ENCODE assay signal across 11 cellular contexts in genomic region chr11:34335331-34335730, GRCh38.
"Had no signal": no experiment of that assay in that cellular context is flagged by ENCODE, and none has a peak within 500 bp of the region (broad histone marks: within the 10 kb centered on the region; RNA-seq: fewer than 3 reads in every experiment).

No MANE protein-coding gene starts in this region.

- ATAC-seq: foreskin keratinocyte; naive thymus-derived CD4-positive, alpha-beta T cell; sciatic nerve had no signal

- H3K36me3 Mint-ChIP-seq: naive thymus-derived CD4-positive, alpha-beta T cell had no signal

- H3K9me3 Mint-ChIP-seq: activated B cell treated with CpG ODN at 0.5 μM for 24 hours; activated T-cell treated with anti-CD3 and anti-CD28 coated beads, Interleukin-2, amount 50 U/mL, for 24 hours had no signal

- H3K27me3 ChIP-seq: ovary had no signal

- H3K27ac Mint-ChIP-seq: activated B cell treated with CpG ODN at 0.5 μM for 24 hours; activated T-cell treated with anti-CD3 and anti-CD28 coated beads, Interleukin-2, amount 50 U/mL, for 24 hours; naive thymus-derived CD4-positive, alpha-beta T cell had no signal

- H3K9me3 ChIP-seq: left ventricle myocardium inferior, ovary had no signal

- H3K4me1 ChIP-seq: foreskin keratinocyte had no signal

- H3K27ac ChIP-seq: foreskin keratinocyte, left ventricle myocardium inferior, ovary had no signal

- H3K4me3 ChIP-seq: left ventricle myocardium inferior, ovary had no signal

- H3K4me3 Mint-ChIP-seq: activated B cell treated with CpG ODN at 0.5 μM for 24 hours; activated T-cell treated with anti-CD3 and anti-CD28 coated beads, Interleukin-2, amount 50 U/mL, for 24 hours; naive thymus-derived CD4-positive, alpha-beta T cell had no signal

- DNase-seq: activated B cell treated with CpG ODN at 0.5 μM for 24 hours; activated gamma-delta T cell; activated T-cell treated with anti-CD3 and anti-CD28 coated beads, Interleukin-2, amount 50 U/mL, for 24 hours; aorta; effector CD8-positive, alpha-beta T cell; foreskin keratinocyte; glutamatergic neuron; left ventricle myocardium inferior; naive thymus-derived CD4-positive, alpha-beta T cell; ovary had no signal

- H3K36me3 ChIP-seq: left ventricle myocardium inferior, ovary had no signal

- H3K27me3 Mint-ChIP-seq: activated B cell treated with CpG ODN at 0.5 μM for 24 hours had no signal
